In genomic region chr4:73036123-73036522, GRCh38 we compare ENCODE assay signal across 17 cellular contexts. TPM values are rescaled to one million over a fixed set of nuclear protein-coding genes. Genes with fewer than 3 reads are reported as not detected.
DNase-seq lines count a peak whose midpoint lies in the region; ATAC-seq and TF ChIP-seq lines count a peak whose summit lies in the region.
"Had no signal": no experiment of that assay in that cellular context is flagged by ENCODE, and none has a peak within 500 bp of the region (broad histone marks: within the 10 kb centered on the region; RNA-seq: fewer than 3 reads in every experiment).

No MANE protein-coding gene starts in this region.

- no peak for TF ChIP-seq POLR2A in lower leg skin (IDR thresholded peaks at IDR 0.05)

- 71 to 88% methylated on average over 1 of the region's 1 CpG for WGBS in lower leg skin, 2 donors

- ATAC-seq in GM18511 (IDR thresholded peaks at IDR 0.05; ENCODE audit: unreplicated experiment): peak; percentile 72
- peak; percentile 42 for ATAC-seq in GM19351 (IDR thresholded peaks at IDR 0.05; ENCODE audit: unreplicated experiment)
- ATAC-seq in HG03354 (IDR thresholded peaks at IDR 0.05; ENCODE audit: poor library complexity, severe bottlenecking, unreplicated experiment): peak; percentile 53
- peak; percentile 58 for ATAC-seq in stimulated activated naive CD8-positive, alpha-beta T cell treated with anti-CD3 and anti-CD28 coated beads, Interleukin-15, Interleukin-2, amounts not matched to agents 100 U/mL and 50 U/mL, for 24 hours
- ATAC-seq: GM23338 had no signal

- DNase-seq in stimulated activated naive CD8-positive, alpha-beta T cell treated with anti-CD3 and anti-CD28 coated beads, Interleukin-15, Interleukin-2, amounts not matched to agents 100 U/mL and 50 U/mL, for 24 hours: no peak
- no peak for DNase-seq in lower leg skin (ENCODE audit: low spot score in 2 of 2)
- DNase-seq in NOMO-1 treated with dmso at 0.1 percent for 144 hours (lab: John Stamatoyannopoulos, UW; ENCODE audit: unreplicated experiment): no peak
- no peak for DNase-seq in 8988T
- DNase-seq: CD8-positive, alpha-beta memory T cell; DND-41; GF-D8; NCI-H1436 treated with DMSO at 0.1 percent for 48 hours; NCI-H2227 treated with DMSO at 0.1 percent for 48 hours; NCI-H526 treated with DMSO at 0.1 percent for 48 hours; PC-9; T-helper 9 cell had no signal

- no peak for TF ChIP-seq CTCF in lower leg skin (IDR thresholded peaks at IDR 0.05)

- intact Hi-C loops in lower leg skin (cut with DNase I; ENCODE audit: low total_unique reads): no loop called here

- no peak overlapping the region for H3K4me3 ChIP-seq in lower leg skin (ENCODE audit: low read depth, poor library complexity, severe bottlenecking)
- H3K4me3 ChIP-seq: BLaER1, GM23338, PC-9 had no signal

RNA-seq across cellular contexts. Expression of gene COX18, which starts 33.4 kb away (rescaled TPM):
- 10 to 100 TPM; 12.0 to 24.3 (median 21.7) TPM for total RNA-seq in lower leg skin
